In the genomic region with DNA sequence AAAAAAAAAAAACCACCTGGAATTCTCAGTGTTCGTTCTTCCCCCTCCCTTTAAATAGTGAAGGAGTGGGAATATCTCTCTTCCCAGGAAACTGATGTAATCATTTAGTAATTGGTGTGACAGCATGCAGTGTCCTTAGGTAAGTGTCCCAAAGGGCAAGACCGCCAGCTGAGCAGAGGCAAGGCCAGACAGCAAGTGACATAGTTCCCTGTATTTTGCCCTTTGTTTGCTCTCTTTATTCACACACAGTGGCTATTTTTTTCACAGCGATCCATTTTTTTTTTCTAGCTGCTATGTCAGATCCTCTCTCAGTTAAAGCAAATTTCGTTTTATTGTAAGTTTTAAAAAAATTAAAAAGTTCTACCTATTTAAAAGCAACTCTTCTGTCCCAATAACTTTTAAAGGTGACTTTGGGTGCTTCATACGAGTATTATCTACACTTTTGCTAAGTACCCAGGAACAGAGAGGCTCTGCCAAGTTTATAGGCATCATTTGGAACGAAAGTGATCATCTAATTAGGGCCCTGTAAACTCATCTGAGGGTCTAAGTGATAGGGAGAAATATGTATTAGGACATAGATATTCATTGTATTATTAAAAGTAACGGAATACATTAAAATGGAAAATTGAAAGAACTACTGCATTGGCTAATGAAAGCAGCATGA, we compare ENCODE assay signal across 17 cellular contexts.
A peak's percentile ranks its signal among the peaks of the same experiment; 100 is the strongest.
DNase-seq lines count a peak whose midpoint lies in the region; ATAC-seq, FAIRE-seq and TF ChIP-seq lines count a peak whose summit lies in the region.
"Had no signal": no experiment of that assay in that cellular context is flagged by ENCODE, and none has a peak within 500 bp of the region (broad histone marks: within the 10 kb centered on the region; RNA-seq: fewer than 3 reads in every experiment).

No MANE protein-coding gene starts in this region.

- no peak overlapping the region for H2AFZ ChIP-seq in HepG2 (ENCODE audit: low read length)

- in situ Hi-C loops in HepG2 (cut with HindIII; ENCODE audit: extremely low pct_ligation_motif_present, low pct_unique_long_range_greater_than_20kb): no loop called here

- TF ChIP-seq POLR2A in A549 (IDR thresholded peaks at IDR 0.05; ENCODE audit: low read length): no peak
- TF ChIP-seq POLR2A in HepG2 (IDR thresholded peaks at IDR 0.05; ENCODE audit: insufficient read depth in 1 of 2, low read depth in 2 of 2, low read length in 2 of 2): no peak

- H3K4me1 ChIP-seq in A549 (peaks cover 76% of the 10 kb centered on the region), HepG2 (ENCODE audit: insufficient read depth, low read length) (peaks cover 7% of the 10 kb centered on the region)
- H3K4me1 ChIP-seq: esophagus squamous epithelium had no signal

- peak overlapping the region; percentile 16; the same call in 1 of the 2 replicates for H3K4me3 Mint-ChIP-seq in WTC11
- no peak overlapping the region for H3K4me3 Mint-ChIP-seq in mesothelial cell of epicardium
- H3K4me3 Mint-ChIP-seq: memory B cell had no signal

- WGBS in A549 (ENCODE audit: missing lambda C conversion rate): 1% methylated on average over 7 of the region's 7 CpGs
- 20% methylated on average over 7 of the region's 7 CpGs for WGBS in HepG2 (ENCODE audit: low lambda C conversion rate)

- DNase-seq in A549 (ENCODE audit: low read depth in 1 of 2, low spot score in 1 of 2): peak; percentile 33 to 97
- peak; percentile 43 for DNase-seq in HT-29 (ENCODE audit: low spot score)
- peak; percentile 42 for DNase-seq in WTC11 (ENCODE audit: low spot score)
- peak; percentile 59 for DNase-seq in HepG2 (ENCODE audit: low spot score)
- DNase-seq in NCI-H2029 treated with DMSO at 0.1 percent for 48 hours (lab: John Stamatoyannopoulos, UW): no peak
- no peak for DNase-seq in DMS153 treated with DMSO at 0.1 percent for 48 hours (lab: John Stamatoyannopoulos, UW; ENCODE audit: unreplicated experiment)
- no peak for DNase-seq in mesothelial cell of epicardium (ENCODE audit: low spot score in 2 of 2, unreplicated experiment in 2 of 2)
- DNase-seq in COR-L47 (lab: John Stamatoyannopoulos, UW): no peak
- DNase-seq: dermis blood vessel endothelial cell, esophagus squamous epithelium, KG1, NCI-H187 treated with DMSO at 0.1 percent for 48 hours, occipital lobe, WERI-Rb-1 had no signal

- peak; percentile 84 for FAIRE-seq in A549 (lab: Jason Lieb, UNC)
- FAIRE-seq in HepG2 (lab: Jason Lieb, UNC): peak; percentile 60
- FAIRE-seq: GM19239 had no signal

- H3K4me2 ChIP-seq in A549 (peak overlapping the region; percentile 84), HepG2 (ENCODE audit: low read depth, low read length) (peak overlapping the region; percentile 48)

- H3K9me3 ChIP-seq in A549: no peaks in the 10 kb centered on the region
- no peaks in the 10 kb centered on the region for H3K9me3 ChIP-seq in HepG2 (ENCODE audit: low read length)
- H3K9me3 ChIP-seq: esophagus squamous epithelium had no signal

- ATAC-seq in A549 (peak; percentile 78 to 95), WTC11 (peak; percentile 80), HepG2 (peak; percentile 85)
- ATAC-seq: SK-N-SH treated with all-trans-retinoic acid at 6 μM for 48 hours had no signal

- no peak for TF ChIP-seq CTCF in A549 (IDR thresholded peaks at IDR 0.05)
- TF ChIP-seq CTCF in WTC11 (IDR thresholded peaks at IDR 0.05): no peak
- TF ChIP-seq CTCF in HepG2 (CRISPR knock-in tag; IDR thresholded peaks at IDR 0.05): no peak
- no peak for TF ChIP-seq CTCF in mesothelial cell of epicardium (IDR thresholded peaks at IDR 0.05; ENCODE audit: unreplicated experiment)

- H3K36me3 Mint-ChIP-seq in WTC11 (no peaks in the 10 kb centered on the region), mesothelial cell of epicardium (no peaks in the 10 kb centered on the region)
- H3K36me3 Mint-ChIP-seq: memory B cell had no signal

- H3K27me3 Mint-ChIP-seq in WTC11 (ENCODE audit: low read depth) (no peaks in the 10 kb centered on the region), mesothelial cell of epicardium (ENCODE audit: low read depth) (no peaks in the 10 kb centered on the region)

- H3K4me1 Mint-ChIP-seq in WTC11 (peaks cover 42% of the 10 kb centered on the region), mesothelial cell of epicardium (peaks cover 9% of the 10 kb centered on the region)
- H3K4me1 Mint-ChIP-seq: memory B cell had no signal

- TF ChIP-seq RAD21 in A549 (conservative IDR thresholded peaks at IDR 0.05 in 1 of 2, IDR thresholded peaks at IDR 0.05 in 1 of 2) (peak; percentile 2 to 41; a peak in 3 of 5 replicates), HepG2 (CRISPR knock-in tag; IDR thresholded peaks at IDR 0.05) (no peak)

- H3K27ac Mint-ChIP-seq in WTC11 (peak overlapping the region; percentile 57; the same call in 1 of the 2 replicates), mesothelial cell of epicardium (no peak overlapping the region)
- H3K27ac Mint-ChIP-seq: memory B cell had no signal

- TF ChIP-seq EP300 in A549 (IDR thresholded peaks at IDR 0.05) (peak; percentile 89 to 92; a peak in 4 of 5 replicates), HepG2 (IDR thresholded peaks at IDR 0.05; ENCODE audit: low read depth in 2 of 2, low read length in 2 of 2) (peak in 1 of 2 experiments; percentile 36; a peak in 1 of 4 replicates), HepG2 (CRISPR knock-in tag; IDR thresholded peaks at IDR 0.05; ENCODE audit: borderline replicate concordance) (peak; percentile 24; the same call in 1 of the 2 replicates)

- H3K9ac ChIP-seq in HepG2 (ENCODE audit: insufficient read depth, low read depth, low read length): no peak overlapping the region

- intact Hi-C loops in HepG2 (cut with micrococcal nuclease; ENCODE audit: unreplicated experiment): no loop called here

- no peaks in the 10 kb centered on the region for H3K36me3 ChIP-seq in HepG2 (replicated peaks in 1 of 2; ENCODE audit: control insufficient read depth in 1 of 2, insufficient read depth in 2 of 2, low read length in 2 of 2)
- H3K36me3 ChIP-seq: esophagus squamous epithelium, WERI-Rb-1 had no signal

- H3K9me3 Mint-ChIP-seq in WTC11: no peaks in the 10 kb centered on the region
- no peaks in the 10 kb centered on the region for H3K9me3 Mint-ChIP-seq in mesothelial cell of epicardium
- H3K9me3 Mint-ChIP-seq: memory B cell had no signal

- CTCF ChIA-PET in A549 (lab: Yijun Ruan, JAX): interaction anchor here (0.9 to 4.6 kb wide), 12 partner anchors 9 to 771 kb away, joined by 3 to 32 read pairs (median 4); no protein-coding TSS in a partner anchor
- CTCF ChIA-PET in WTC11 (lab: Charles Lee): interaction anchor here (0.7 to 2.6 kb wide), 4 partner anchors 10 to 41 kb away, joined by 3 to 10 read pairs (median 4); no protein-coding TSS in a partner anchor
- CTCF ChIA-PET in HepG2 (lab: Yijun Ruan, JAX; ENCODE audit: low intra/inter-chr PET ratio, low total read pairs): no interaction called here

- peak overlapping the region; percentile 87 to 96 for H3K27ac ChIP-seq in A549
- H3K27ac ChIP-seq in HepG2 (ENCODE audit: extremely low read length, insufficient read depth, low read length): no peak overlapping the region
- H3K27ac ChIP-seq: esophagus squamous epithelium, WERI-Rb-1 had no signal

- H3K27me3 ChIP-seq in HepG2 (ENCODE audit: control insufficient read depth in 1 of 2, insufficient read depth in 2 of 2, low read length in 2 of 2): no peaks in the 10 kb centered on the region
- H3K27me3 ChIP-seq: esophagus squamous epithelium had no signal

- H3K4me3 ChIP-seq in A549 (peak overlapping the region; percentile 18; the same call in 1 of the 3 replicates), HepG2 (replicated peaks in 1 of 3; ENCODE audit: insufficient read depth in 1 of 3, low read depth in 2 of 3, low read length in 3 of 3) (peak overlapping the region in 1 of 3 experiments; percentile 23; a peak in 3 of 6 replicates)
- H3K4me3 ChIP-seq: esophagus squamous epithelium had no signal

- no peaks in the 10 kb centered on the region for H3K79me2 ChIP-seq in HepG2 (ENCODE audit: insufficient read depth, low read length)

- no TSS peak for BruUV-seq in HepG2 (replicated peaks; lab: Mats Ljungman, UMichigan)

- no peaks in the 10 kb centered on the region for H4K20me1 ChIP-seq in HepG2 (ENCODE audit: insufficient read depth, low read length)

- POLR2A ChIA-PET in A549 (lab: Yijun Ruan, JAX): interaction anchor here (0.9 to 1.7 kb wide), 7 partner anchors 23 to 123 kb away, joined by 3 to 5 read pairs (median 3); no protein-coding TSS in a partner anchor
- POLR2A ChIA-PET in WTC11 (lab: Charles Lee): no interaction called here
- POLR2A ChIA-PET in HepG2 (lab: Yijun Ruan, JAX): no interaction called here

TF ChIP-seq in A549, 52 proteins besides CTCF, POLR2A, EP300 and RAD21 (continues in another document):
- peak; percentile 88 for TF ChIP-seq GATA3 (IDR thresholded peaks at IDR 0.05; ENCODE audit: borderline replicate concordance)
- peak; percentile 71 to 83 for TF ChIP-seq CEBPB (IDR thresholded peaks at IDR 0.05)
- TF ChIP-seq SMC3 (IDR thresholded peaks at IDR 0.05): peak; percentile 24; the same call in 1 of the 3 replicates
- TF ChIP-seq HOXB5 (CRISPR knock-in tag; IDR thresholded peaks at IDR 0.05): peak; percentile 41; the same call in 1 of the 2 replicates
- 0 out of 2 replicates have a peak, but pooled peaks have one; percentile 25 for TF ChIP-seq HEYL (CRISPR knock-in tag; IDR thresholded peaks at IDR 0.05)

TF ChIP-seq in WTC11, 78 proteins besides CTCF, POLR2A, EP300 and RAD21:
- no peak for TF ChIP-seq ZNF396 (CRISPR knock-in tag; IDR thresholded peaks at IDR 0.05; ENCODE audit: borderline replicate concordance)
- TF ChIP-seq GABPB1 (CRISPR knock-in tag; IDR thresholded peaks at IDR 0.05): peak; percentile 92
- TF ChIP-seq HMGA2 (CRISPR knock-in tag; IDR thresholded peaks at IDR 0.05): no peak

TF ChIP-seq in HepG2, 621 proteins besides CTCF, POLR2A, EP300 and RAD21 (continues in another document):
- TF ChIP-seq SIN3A (IDR thresholded peaks at IDR 0.05; ENCODE audit: borderline replicate concordance, low read depth, low read length) (no peak), ERF (CRISPR knock-in tag; IDR thresholded peaks at IDR 0.05) (peak; percentile 22; the same call in 1 of the 2 replicates)

Comparison
In these comparisons a context has a peak if more than half of its experiments do, and no peak if none do; other contexts are left out.
1. DNase-seq: peak in A549 (2 of 2), HT-29 (single experiment), WTC11 (single experiment) and HepG2 (single experiment); none in NCI-H2029 treated with DMSO at 0.1 percent for 48 hours (single experiment), DMS153 treated with DMSO at 0.1 percent for 48 hours (single experiment), mesothelial cell of epicardium (0 of 2) and COR-L47 (single experiment).
2. Peak in every context shown above with its lines, with median percentiles within 50 percentile points of each other: ATAC-seq.